18 cellular contexts compared by ENCODE assay signal in the genomic region with DNA sequence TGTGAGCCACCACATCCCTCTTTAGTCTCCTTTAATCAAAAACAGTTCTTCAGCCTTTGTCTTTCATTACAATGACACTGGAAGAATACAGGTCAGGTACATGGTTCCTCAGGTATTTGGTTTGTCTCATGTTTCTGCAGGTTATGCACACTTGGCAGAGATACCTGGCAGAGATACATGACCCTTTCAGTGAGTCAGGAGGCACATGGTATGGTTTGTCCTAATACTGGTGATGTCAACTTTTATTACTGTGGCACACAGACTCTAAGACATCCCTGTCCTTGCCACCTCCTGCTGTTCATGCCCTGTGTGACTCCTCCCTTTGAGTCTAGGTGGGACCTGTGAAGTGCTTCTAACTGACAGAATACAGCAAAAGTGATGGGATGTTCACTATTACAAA. TPM values are rescaled to one million over a fixed set of nuclear protein-coding genes. Genes with fewer than 3 reads are reported as not detected.
A peak's percentile ranks its signal among the peaks of the same experiment; 100 is the strongest.
DNase-seq lines count a peak whose midpoint lies in the region; ATAC-seq and TF ChIP-seq lines count a peak whose summit lies in the region.
"Had no signal": no experiment of that assay in that cellular context is flagged by ENCODE, and none has a peak within 500 bp of the region (broad histone marks: within the 10 kb centered on the region; RNA-seq: fewer than 3 reads in every experiment).

No MANE protein-coding gene starts in this region.

- dilution Hi-C loops in mammary epithelial cell (cut with HindIII; ENCODE audit: low sequenced_read_pairs) = no loop called here

- no peaks in the 10 kb centered on the region for H3K36me3 Mint-ChIP-seq in progenitor cell of endocrine pancreas (ENCODE audit: insufficient read depth)
- no peaks in the 10 kb centered on the region for H3K36me3 Mint-ChIP-seq in activated CD8-positive, alpha-beta T cell treated with anti-CD3 and anti-CD28 coated beads for 36 hours (ENCODE audit: low read depth)

- in situ Hi-C loops in mammary epithelial cell (cut with MboI; ENCODE audit: low sequenced_read_pairs in 2 of 2) = no loop called here

- H3K79me2 ChIP-seq in mammary epithelial cell (ENCODE audit: insufficient read depth, low read length) = peaks cover 48% of the 10 kb centered on the region

- CTCF ChIA-PET in mammary epithelial cell (lab: Charles Lee; ENCODE audit: low non-redundant PET) = no interaction called here
- CTCF ChIA-PET in activated CD8-positive, alpha-beta T cell treated with anti-CD3 and anti-CD28 coated beads for 36 hours (lab: Charles Lee) = interaction anchor here (1.1 kb wide), 1 partner anchor 60 kb away, joined by 4 read pairs; no protein-coding TSS in a partner anchor

- H4K20me1 ChIP-seq in mammary epithelial cell (ENCODE audit: insufficient read depth, low read length) = no peaks in the 10 kb centered on the region
- H4K20me1 ChIP-seq: BLaER1 treated with 17β-estradiol and CSF1 and Interleukin-3, amounts not matched to agents 10 nM and 100 nM had no signal

- no peak overlapping the region for H3K4me3 ChIP-seq in mammary epithelial cell (replicated peaks in 1 of 3; ENCODE audit: insufficient read depth in 1 of 3, low read depth in 2 of 3, low read length in 3 of 3)
- H3K4me3 ChIP-seq: adrenal gland; BLaER1 treated with 17β-estradiol and CSF1 and Interleukin-3, amounts not matched to agents 10 nM and 100 nM; GM12878; SK-N-MC had no signal

- H3K9me3 Mint-ChIP-seq in progenitor cell of endocrine pancreas (ENCODE audit: low read depth) = no peaks in the 10 kb centered on the region
- H3K9me3 Mint-ChIP-seq in activated CD8-positive, alpha-beta T cell treated with anti-CD3 and anti-CD28 coated beads for 36 hours = no peaks in the 10 kb centered on the region
- H3K9me3 Mint-ChIP-seq: activated T-helper 17 cell treated with anti-CD3 and anti-CD28 coated beads, Interleukin-2, amount 50 U/mL, for 72 hours had no signal

- no TSS peak for BruUV-seq in mammary epithelial cell (replicated peaks; lab: Mats Ljungman, UMichigan)

- H3K4me2 ChIP-seq in mammary epithelial cell (ENCODE audit: insufficient read depth, low read depth, low read length) = no peak overlapping the region

- H3K27me3 ChIP-seq in mammary epithelial cell (ENCODE audit: insufficient read depth, low read length) = no peaks in the 10 kb centered on the region
- H3K27me3 ChIP-seq: adrenal gland; BLaER1 treated with 17β-estradiol and CSF1 and Interleukin-3, amounts not matched to agents 10 nM and 100 nM had no signal

- peak; percentile 20 for DNase-seq in ELR (ENCODE audit: low read depth)
- peak; percentile 86 for DNase-seq in NCI-H2196 (lab: John Stamatoyannopoulos, UW; ENCODE audit: unreplicated experiment)
- peak; percentile 88 for DNase-seq in mammary epithelial cell
- no peak for DNase-seq in progenitor cell of endocrine pancreas (ENCODE audit: low spot score, unreplicated experiment)
- no peak for DNase-seq in activated CD8-positive, alpha-beta T cell treated with anti-CD3 and anti-CD28 coated beads for 36 hours
- no peak for DNase-seq in RKO (ENCODE audit: low spot score)
- no peak for DNase-seq in iPS-NIHi11 (ENCODE audit: low spot score)
- DNase-seq: activated CD8-positive, alpha-beta T cell treated with anti-CD3 and anti-CD28 coated beads, Interleukin-2, amount 10 ng/mL, durations not matched to agents 7 days and 5 days; adrenal gland; erythroblast; KBM-7; NCI-H1417 treated with DMSO at 0.1 percent for 48 hours; occipital lobe had no signal

- no peak for ATAC-seq in GM18909 (IDR thresholded peaks at IDR 0.05; ENCODE audit: poor library complexity, unreplicated experiment)
- ATAC-seq in activated CD8-positive, alpha-beta T cell treated with anti-CD3 and anti-CD28 coated beads for 36 hours = no peak
- ATAC-seq: activated CD8-positive, alpha-beta T cell treated with anti-CD3 and anti-CD28 coated beads, Interleukin-2, amount 10 ng/mL, durations not matched to agents 7 days and 5 days; activated T-helper 17 cell treated with anti-CD3 and anti-CD28 coated beads, Interleukin-2, amount 50 U/mL, for 72 hours; GM12878 had no signal

- H3K27ac Mint-ChIP-seq in progenitor cell of endocrine pancreas = peak overlapping the region; percentile 13
- no peak overlapping the region for H3K27ac Mint-ChIP-seq in activated CD8-positive, alpha-beta T cell treated with anti-CD3 and anti-CD28 coated beads for 36 hours
- H3K27ac Mint-ChIP-seq: activated CD8-positive, alpha-beta T cell treated with anti-CD3 and anti-CD28 coated beads, Interleukin-2, amount 10 ng/mL, durations not matched to agents 7 days and 5 days; activated T-helper 17 cell treated with anti-CD3 and anti-CD28 coated beads, Interleukin-2, amount 50 U/mL, for 72 hours had no signal

- peak overlapping the region; percentile 76 for H3K27ac ChIP-seq in mammary epithelial cell (ENCODE audit: insufficient read depth, low read depth, low read length)
- H3K27ac ChIP-seq: adrenal gland; BLaER1 treated with 17β-estradiol and CSF1 and Interleukin-3, amounts not matched to agents 10 nM and 100 nM; SK-N-MC had no signal

- H3K9me3 ChIP-seq in mammary epithelial cell (replicated peaks; ENCODE audit: insufficient read depth, low read length) = no peaks in the 10 kb centered on the region
- H3K9me3 ChIP-seq: adrenal gland; BLaER1 treated with 17β-estradiol and CSF1 and Interleukin-3, amounts not matched to agents 10 nM and 100 nM had no signal

- peaks cover 18% of the 10 kb centered on the region for H3K4me1 Mint-ChIP-seq in progenitor cell of endocrine pancreas (ENCODE audit: low read depth)
- peaks cover 23% of the 10 kb centered on the region for H3K4me1 Mint-ChIP-seq in activated CD8-positive, alpha-beta T cell treated with anti-CD3 and anti-CD28 coated beads for 36 hours (ENCODE audit: low read depth)

- intact Hi-C loops in mammary epithelial cell (cut with micrococcal nuclease) = no loop called here
- intact Hi-C loops in activated CD8-positive, alpha-beta T cell treated with anti-CD3 and anti-CD28 coated beads for 36 hours (cut with micrococcal nuclease) = no loop called here

- peaks cover 41% of the 10 kb centered on the region for H3K4me1 ChIP-seq in mammary epithelial cell (ENCODE audit: insufficient read depth, low read length)

- H3K4me3 Mint-ChIP-seq in progenitor cell of endocrine pancreas (ENCODE audit: low read depth) = no peak overlapping the region
- no peak overlapping the region for H3K4me3 Mint-ChIP-seq in activated CD8-positive, alpha-beta T cell treated with anti-CD3 and anti-CD28 coated beads for 36 hours
- H3K4me3 Mint-ChIP-seq: activated CD8-positive, alpha-beta T cell treated with anti-CD3 and anti-CD28 coated beads, Interleukin-2, amount 10 ng/mL, durations not matched to agents 7 days and 5 days; activated T-helper 17 cell treated with anti-CD3 and anti-CD28 coated beads, Interleukin-2, amount 50 U/mL, for 72 hours had no signal

- TF ChIP-seq CTCF in mammary epithelial cell (conservative IDR thresholded peaks at IDR 0.05 in 1 of 2, IDR thresholded peaks at IDR 0.05 in 1 of 2; ENCODE audit: extremely low read depth in 1 of 2, insufficient read depth in 1 of 2, low read depth in 1 of 2, low read length in 2 of 2) (no peak), progenitor cell of endocrine pancreas (IDR thresholded peaks at IDR 0.05; ENCODE audit: unreplicated experiment) (no peak)
- no peak for TF ChIP-seq CTCF in activated CD8-positive, alpha-beta T cell treated with anti-CD3 and anti-CD28 coated beads for 36 hours (IDR thresholded peaks at IDR 0.05)

- POLR2A ChIA-PET in activated CD8-positive, alpha-beta T cell treated with anti-CD3 and anti-CD28 coated beads for 36 hours (lab: Charles Lee) = no interaction called here

- no peak overlapping the region for H3K9ac ChIP-seq in mammary epithelial cell (ENCODE audit: insufficient read depth, low read length)
- H3K9ac ChIP-seq: BLaER1 treated with 17β-estradiol and CSF1 and Interleukin-3, amounts not matched to agents 10 nM and 100 nM had no signal

- no peak overlapping the region for H2AFZ ChIP-seq in mammary epithelial cell (ENCODE audit: low read depth, low read length)

- H3K27me3 Mint-ChIP-seq in progenitor cell of endocrine pancreas = no peaks in the 10 kb centered on the region
- no peaks in the 10 kb centered on the region for H3K27me3 Mint-ChIP-seq in activated CD8-positive, alpha-beta T cell treated with anti-CD3 and anti-CD28 coated beads for 36 hours
- H3K27me3 Mint-ChIP-seq: activated T-helper 17 cell treated with anti-CD3 and anti-CD28 coated beads, Interleukin-2, amount 50 U/mL, for 72 hours had no signal

- no peaks in the 10 kb centered on the region for H3K36me3 ChIP-seq in mammary epithelial cell (ENCODE audit: insufficient read depth, low read length)
- H3K36me3 ChIP-seq: adrenal gland; BLaER1 treated with 17β-estradiol and CSF1 and Interleukin-3, amounts not matched to agents 10 nM and 100 nM had no signal

RNA-seq across cellular contexts. Expression of gene SPIRE1, which starts 58.4 kb away (rescaled TPM):
- 10 to 100 TPM; 49.3 to 63.8 TPM for total RNA-seq in mammary epithelial cell
- 14.3 TPM for polyA plus RNA-seq in mammary epithelial cell
- 32.5 TPM for polyA minus RNA-seq in mammary epithelial cell
- 24.6 and 29.4 TPM in 2 replicates for total RNA-seq in progenitor cell of endocrine pancreas
- 1 to 10 TPM; 2.8 to 4.4 TPM for total RNA-seq in activated CD8-positive, alpha-beta T cell treated with anti-CD3 and anti-CD28 coated beads for 36 hours

Comparison
In these comparisons a context has a peak if more than half of its experiments do, and no peak if none do; other contexts are left out.
1. DNase-seq: peak in ELR (single experiment), NCI-H2196 (single experiment) and mammary epithelial cell (single experiment); none in progenitor cell of endocrine pancreas (single experiment), activated CD8-positive, alpha-beta T cell treated with anti-CD3 and anti-CD28 coated beads for 36 hours (single experiment), RKO (single experiment) and iPS-NIHi11 (single experiment).